1 cellular context compared by ENCODE assay signal in genomic region chr6:108502826-108503225, GRCh38.
TF ChIP-seq lines count a peak whose summit lies in the region.

No MANE protein-coding gene starts in this region.

TF ChIP-seq in K562, 482 proteins besides CTCF, POLR2A, EP300 and RAD21 (continued from another document and continues in another):
- TF ChIP-seq, protein P1, sequence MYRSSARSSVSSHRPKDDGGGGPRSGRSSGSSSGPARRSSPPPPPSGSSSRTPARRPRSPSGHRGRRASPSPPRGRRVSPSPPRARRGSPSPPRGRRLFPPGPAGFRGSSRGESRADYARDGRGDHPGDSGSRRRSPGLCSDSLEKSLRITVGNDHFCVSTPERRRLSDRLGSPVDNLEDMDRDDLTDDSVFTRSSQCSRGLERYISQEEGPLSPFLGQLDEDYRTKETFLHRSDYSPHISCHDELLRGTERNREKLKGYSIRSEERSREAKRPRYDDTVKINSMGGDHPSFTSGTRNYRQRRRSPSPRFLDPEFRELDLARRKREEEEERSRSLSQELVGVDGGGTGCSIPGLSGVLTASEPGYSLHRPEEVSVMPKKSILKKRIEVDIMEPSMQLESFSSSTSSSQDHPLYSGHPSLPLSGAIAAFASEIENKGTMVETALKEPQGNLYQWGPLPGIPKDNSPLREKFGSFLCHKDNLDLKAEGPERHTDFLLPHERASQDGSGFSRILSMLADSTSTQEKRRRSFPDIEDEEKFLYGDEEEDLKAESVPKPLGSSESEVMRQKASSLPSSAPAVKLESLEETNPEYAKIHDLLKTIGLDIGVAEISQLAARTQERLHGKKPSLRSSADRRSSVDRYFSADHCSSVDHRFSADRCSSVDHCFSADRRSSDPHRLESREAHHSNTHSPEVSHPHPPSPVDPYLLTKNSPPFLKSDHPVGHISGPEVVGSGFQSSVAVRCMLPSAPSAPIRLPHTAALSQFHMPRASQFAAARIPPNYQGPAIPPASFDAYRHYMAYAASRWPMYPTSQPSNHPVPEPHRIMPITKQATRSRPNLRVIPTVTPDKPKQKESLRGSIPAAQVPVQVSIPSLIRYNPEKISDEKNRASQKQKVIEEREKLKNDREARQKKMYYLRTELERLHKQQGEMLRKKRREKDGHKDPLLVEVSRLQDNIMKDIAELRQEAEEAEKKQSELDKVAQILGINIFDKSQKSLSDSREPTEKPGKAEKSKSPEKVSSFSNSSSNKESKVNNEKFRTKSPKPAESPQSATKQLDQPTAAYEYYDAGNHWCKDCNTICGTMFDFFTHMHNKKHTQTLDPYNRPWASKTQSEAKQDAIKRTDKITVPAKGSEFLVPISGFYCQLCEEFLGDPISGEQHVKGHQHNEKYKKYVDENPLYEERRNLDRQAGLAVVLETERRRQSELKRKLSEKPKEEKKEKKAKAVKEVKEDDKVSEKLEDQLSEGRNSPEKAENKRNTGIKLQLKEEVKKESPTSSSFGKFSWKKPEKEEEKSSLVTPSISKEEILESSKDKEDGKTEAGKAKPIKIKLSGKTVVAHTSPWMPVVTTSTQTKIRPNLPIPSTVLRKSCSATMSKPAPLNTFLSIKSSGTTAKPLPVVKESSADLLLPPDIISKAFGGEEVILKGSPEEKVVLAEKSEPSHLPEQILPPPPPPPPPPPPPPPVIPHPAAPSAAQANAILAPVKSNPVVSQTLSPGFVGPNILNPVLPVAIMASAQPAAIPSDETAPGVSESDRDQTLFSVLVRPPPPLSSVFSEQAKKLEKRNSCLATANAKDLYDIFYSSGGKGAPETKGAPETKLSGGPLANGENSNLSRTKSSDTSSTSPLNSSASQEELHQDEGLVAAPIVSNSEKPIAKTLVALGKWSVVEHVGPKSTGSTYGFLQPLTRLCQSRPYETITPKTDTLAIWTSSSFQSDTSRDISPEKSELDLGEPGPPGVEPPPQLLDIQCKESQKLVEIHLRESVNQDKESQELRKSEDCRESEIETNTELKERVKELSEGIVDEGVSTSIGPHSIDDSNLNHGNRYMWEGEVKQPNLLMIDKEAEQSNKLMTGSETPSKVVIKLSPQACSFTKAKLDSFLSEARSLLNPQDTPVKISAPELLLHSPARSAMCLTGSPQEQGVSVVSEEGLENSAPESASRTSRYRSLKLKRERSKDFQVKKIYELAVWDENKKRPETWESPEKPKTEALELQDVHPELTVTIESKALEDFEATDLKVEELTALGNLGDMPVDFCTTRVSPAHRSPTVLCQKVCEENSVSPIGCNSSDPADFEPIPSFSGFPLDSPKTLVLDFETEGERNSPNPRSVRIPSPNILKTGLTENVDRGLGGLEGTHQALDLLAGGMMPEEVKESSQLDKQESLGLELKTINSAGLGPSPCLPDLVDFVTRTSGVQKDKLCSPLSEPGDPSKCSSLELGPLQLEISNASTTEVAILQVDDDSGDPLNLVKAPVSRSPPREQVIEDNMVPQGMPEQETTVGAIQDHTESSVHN (IDR thresholded peaks at IDR 0.05; ENCODE audit: borderline replicate concordance in 1 of 2, low read depth in 1 of 2), result peak in 1 of 2 experiments; percentile 38; a peak in 1 of 4 replicates
- no peak for TF ChIP-seq SAFB2 (IDR thresholded peaks at IDR 0.05; ENCODE audit: borderline replicate concordance, low read depth, low read length, severe bottlenecking)
- TF ChIP-seq ZNF217 (CRISPR knock-in tag; IDR thresholded peaks at IDR 0.05), result no peak
- no peak for TF ChIP-seq RHOXF2B (CRISPR knock-in tag; conservative IDR thresholded peaks at IDR 0.05)
- no peak for TF ChIP-seq NR1H2 (CRISPR knock-in tag; IDR thresholded peaks at IDR 0.05)
- TF ChIP-seq HBP1 (CRISPR knock-in tag; IDR thresholded peaks at IDR 0.05), result no peak
- TF ChIP-seq TEAD4 (IDR thresholded peaks at IDR 0.05; ENCODE audit: low read length), result peak; percentile 86
- TF ChIP-seq TEAD4 (CRISPR knock-in tag; IDR thresholded peaks at IDR 0.05; ENCODE audit: borderline replicate concordance), result no peak
- peak; percentile 68 for TF ChIP-seq KLF16 (IDR thresholded peaks at IDR 0.05)
- no peak for TF ChIP-seq NFE2 (IDR thresholded peaks at IDR 0.05; ENCODE audit: low read depth)
- peak; percentile 36 for TF ChIP-seq CCNT2 (IDR thresholded peaks at IDR 0.05; ENCODE audit: borderline replicate concordance, extremely low read depth, insufficient read length, low read depth, low read length)
- no peak for TF ChIP-seq GABPB2 (CRISPR knock-in tag; conservative IDR thresholded peaks at IDR 0.05)
- TF ChIP-seq TCF3 (CRISPR knock-in tag; IDR thresholded peaks at IDR 0.05), result peak; percentile 77
- TF ChIP-seq DEAF1 (CRISPR knock-in tag; IDR thresholded peaks at IDR 0.05), result no peak
- TF ChIP-seq BDP1 (IDR thresholded peaks at IDR 0.05; ENCODE audit: insufficient read depth, insufficient read length), result no peak
- no peak for TF ChIP-seq ZNF324 (CRISPR knock-in tag; IDR thresholded peaks at IDR 0.05)
- TF ChIP-seq SMAD1 (IDR thresholded peaks at IDR 0.05; ENCODE audit: low read depth, low read length, partially characterized antibody), result no peak
- TF ChIP-seq, protein P2, sequence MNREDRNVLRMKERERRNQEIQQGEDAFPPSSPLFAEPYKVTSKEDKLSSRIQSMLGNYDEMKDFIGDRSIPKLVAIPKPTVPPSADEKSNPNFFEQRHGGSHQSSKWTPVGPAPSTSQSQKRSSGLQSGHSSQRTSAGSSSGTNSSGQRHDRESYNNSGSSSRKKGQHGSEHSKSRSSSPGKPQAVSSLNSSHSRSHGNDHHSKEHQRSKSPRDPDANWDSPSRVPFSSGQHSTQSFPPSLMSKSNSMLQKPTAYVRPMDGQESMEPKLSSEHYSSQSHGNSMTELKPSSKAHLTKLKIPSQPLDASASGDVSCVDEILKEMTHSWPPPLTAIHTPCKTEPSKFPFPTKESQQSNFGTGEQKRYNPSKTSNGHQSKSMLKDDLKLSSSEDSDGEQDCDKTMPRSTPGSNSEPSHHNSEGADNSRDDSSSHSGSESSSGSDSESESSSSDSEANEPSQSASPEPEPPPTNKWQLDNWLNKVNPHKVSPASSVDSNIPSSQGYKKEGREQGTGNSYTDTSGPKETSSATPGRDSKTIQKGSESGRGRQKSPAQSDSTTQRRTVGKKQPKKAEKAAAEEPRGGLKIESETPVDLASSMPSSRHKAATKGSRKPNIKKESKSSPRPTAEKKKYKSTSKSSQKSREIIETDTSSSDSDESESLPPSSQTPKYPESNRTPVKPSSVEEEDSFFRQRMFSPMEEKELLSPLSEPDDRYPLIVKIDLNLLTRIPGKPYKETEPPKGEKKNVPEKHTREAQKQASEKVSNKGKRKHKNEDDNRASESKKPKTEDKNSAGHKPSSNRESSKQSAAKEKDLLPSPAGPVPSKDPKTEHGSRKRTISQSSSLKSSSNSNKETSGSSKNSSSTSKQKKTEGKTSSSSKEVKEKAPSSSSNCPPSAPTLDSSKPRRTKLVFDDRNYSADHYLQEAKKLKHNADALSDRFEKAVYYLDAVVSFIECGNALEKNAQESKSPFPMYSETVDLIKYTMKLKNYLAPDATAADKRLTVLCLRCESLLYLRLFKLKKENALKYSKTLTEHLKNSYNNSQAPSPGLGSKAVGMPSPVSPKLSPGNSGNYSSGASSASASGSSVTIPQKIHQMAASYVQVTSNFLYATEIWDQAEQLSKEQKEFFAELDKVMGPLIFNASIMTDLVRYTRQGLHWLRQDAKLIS (CRISPR knock-in tag; IDR thresholded peaks at IDR 0.05), result no peak
- TF ChIP-seq ZBTB26 (CRISPR knock-in tag; IDR thresholded peaks at IDR 0.05), result no peak
- no peak for TF ChIP-seq ZNF124 (CRISPR knock-in tag; IDR thresholded peaks at IDR 0.05)
- TF ChIP-seq, protein P3, sequence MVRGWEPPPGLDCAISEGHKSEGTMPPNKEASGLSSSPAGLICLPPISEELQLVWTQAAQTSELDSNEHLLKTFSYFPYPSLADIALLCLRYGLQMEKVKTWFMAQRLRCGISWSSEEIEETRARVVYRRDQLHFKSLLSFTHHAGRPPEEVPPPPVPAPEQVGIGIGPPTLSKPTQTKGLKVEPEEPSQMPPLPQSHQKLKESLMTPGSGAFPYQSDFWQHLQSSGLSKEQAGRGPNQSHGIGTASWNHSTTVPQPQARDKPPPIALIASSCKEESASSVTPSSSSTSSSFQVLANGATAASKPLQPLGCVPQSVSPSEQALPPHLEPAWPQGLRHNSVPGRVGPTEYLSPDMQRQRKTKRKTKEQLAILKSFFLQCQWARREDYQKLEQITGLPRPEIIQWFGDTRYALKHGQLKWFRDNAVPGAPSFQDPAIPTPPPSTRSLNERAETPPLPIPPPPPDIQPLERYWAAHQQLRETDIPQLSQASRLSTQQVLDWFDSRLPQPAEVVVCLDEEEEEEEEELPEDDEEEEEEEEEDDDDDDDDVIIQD (CRISPR knock-in tag; IDR thresholded peaks at IDR 0.05), result no peak
- TF ChIP-seq SMARCA4 (IDR thresholded peaks at IDR 0.05), result peak; percentile 91
- TF ChIP-seq TCF15 (CRISPR knock-in tag; IDR thresholded peaks at IDR 0.05), result no peak
- TF ChIP-seq, protein P4, sequence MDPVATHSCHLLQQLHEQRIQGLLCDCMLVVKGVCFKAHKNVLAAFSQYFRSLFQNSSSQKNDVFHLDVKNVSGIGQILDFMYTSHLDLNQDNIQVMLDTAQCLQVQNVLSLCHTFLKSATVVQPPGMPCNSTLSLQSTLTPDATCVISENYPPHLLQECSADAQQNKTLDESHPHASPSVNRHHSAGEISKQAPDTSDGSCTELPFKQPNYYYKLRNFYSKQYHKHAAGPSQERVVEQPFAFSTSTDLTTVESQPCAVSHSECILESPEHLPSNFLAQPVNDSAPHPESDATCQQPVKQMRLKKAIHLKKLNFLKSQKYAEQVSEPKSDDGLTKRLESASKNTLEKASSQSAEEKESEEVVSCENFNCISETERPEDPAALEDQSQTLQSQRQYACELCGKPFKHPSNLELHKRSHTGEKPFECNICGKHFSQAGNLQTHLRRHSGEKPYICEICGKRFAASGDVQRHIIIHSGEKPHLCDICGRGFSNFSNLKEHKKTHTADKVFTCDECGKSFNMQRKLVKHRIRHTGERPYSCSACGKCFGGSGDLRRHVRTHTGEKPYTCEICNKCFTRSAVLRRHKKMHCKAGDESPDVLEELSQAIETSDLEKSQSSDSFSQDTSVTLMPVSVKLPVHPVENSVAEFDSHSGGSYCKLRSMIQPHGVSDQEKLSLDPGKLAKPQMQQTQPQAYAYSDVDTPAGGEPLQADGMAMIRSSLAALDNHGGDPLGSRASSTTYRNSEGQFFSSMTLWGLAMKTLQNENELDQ (CRISPR knock-in tag; IDR thresholded peaks at IDR 0.05; ENCODE audit: borderline replicate concordance), result no peak
- no peak for TF ChIP-seq ZBED1 (IDR thresholded peaks at IDR 0.05)
- no peak for TF ChIP-seq BRF1 (IDR thresholded peaks at IDR 0.05; ENCODE audit: borderline replicate concordance, extremely low read depth, insufficient read length)
- TF ChIP-seq SRSF3 (IDR thresholded peaks at IDR 0.05; ENCODE audit: insufficient read depth, low read length), result no peak
- no peak for TF ChIP-seq ZC3H4 (CRISPR knock-in tag; IDR thresholded peaks at IDR 0.05; ENCODE audit: borderline replicate concordance)
- no peak for TF ChIP-seq SMAD3 (CRISPR knock-in tag; conservative IDR thresholded peaks at IDR 0.05)
- TF ChIP-seq HDAC8 (tag; IDR thresholded peaks at IDR 0.05), result no peak
- TF ChIP-seq MCM3 (IDR thresholded peaks at IDR 0.05), result no peak
- no peak for TF ChIP-seq THRB (CRISPR knock-in tag; conservative IDR thresholded peaks at IDR 0.05)
- TF ChIP-seq ESRRA (IDR thresholded peaks at IDR 0.05; ENCODE audit: borderline replicate concordance, low read depth), result peak; percentile 26; the same call in 1 of the 2 replicates
- no peak for TF ChIP-seq HDAC6 (IDR thresholded peaks at IDR 0.05; ENCODE audit: low read depth, low read length)
- no peak for TF ChIP-seq ZBTB8A (IDR thresholded peaks at IDR 0.05; ENCODE audit: partially characterized antibody)
- TF ChIP-seq IRF2 (CRISPR knock-in tag; IDR thresholded peaks at IDR 0.05), result no peak
- TF ChIP-seq CXXC5 (CRISPR knock-in tag; IDR thresholded peaks at IDR 0.05), result 0 out of 2 replicates have a peak, but pooled peaks have one; percentile 20
